In genomic region chr14:103308717-103309616, GRCh38 we compare ENCODE assay signal across 19 cellular contexts. TPM values are rescaled to one million over a fixed set of nuclear protein-coding genes. Genes with fewer than 3 reads are reported as not detected.
DNase-seq lines count a peak whose midpoint lies in the region; ATAC-seq, FAIRE-seq and TF ChIP-seq lines count a peak whose summit lies in the region.
"Had no signal": no experiment of that assay in that cellular context is flagged by ENCODE, and none has a peak within 500 bp of the region (broad histone marks: within the 10 kb centered on the region; RNA-seq: fewer than 3 reads in every experiment).

No MANE protein-coding gene starts in this region.

- H2AFZ ChIP-seq in K562 (ENCODE audit: low read depth, low read length) (peak overlapping the region; percentile 68), neuronal stem cell (ENCODE audit: low read length) (no peak overlapping the region), mesenchymal stem cell (ENCODE audit: low read depth, low read length) (no peak overlapping the region), hepatocyte (no peak overlapping the region)

- in situ Hi-C loops in K562 (cut with MboI), result no loop called here

- WGBS in K562 (ENCODE audit: insufficient coverage, low coverage, missing lambda C conversion rate), result 1% methylated on average over 7 of the region's 10 CpGs
- WGBS in neuronal stem cell (ENCODE audit: extremely low coverage in 2 of 2, insufficient read length in 2 of 2, insufficient replicate concordance in 1 of 2), 2 donors, result no CpG with 5 or more reads among the region's 10 CpGs
- WGBS in mesenchymal stem cell, result 91% methylated on average over 10 of the region's 10 CpGs
- WGBS in hepatocyte (ENCODE audit: low lambda C conversion rate, missing lambda C conversion rate), result 83% methylated on average over 10 of the region's 10 CpGs

- peak overlapping the region in 1 of 2 experiments; percentile 82; a peak in 2 of 4 replicates for H3K9ac ChIP-seq in K562 (ENCODE audit: insufficient read depth in 1 of 2, low read depth in 2 of 2, low read length in 2 of 2)
- H3K9ac ChIP-seq in neuronal stem cell (ENCODE audit: low read depth, low read length, poor library complexity), result no peak overlapping the region
- no peak overlapping the region for H3K9ac ChIP-seq in mesenchymal stem cell (ENCODE audit: low read length)

- H3K4me1 ChIP-seq in K562 (replicated peaks in 1 of 2; ENCODE audit: control insufficient read depth in 2 of 2, insufficient read depth in 2 of 2, low read length in 2 of 2), result peaks cover 14 to 32% of the 10 kb centered on the region in 2 experiments
- no peaks in the 10 kb centered on the region for H3K4me1 ChIP-seq in neuronal stem cell (ENCODE audit: control insufficient read depth in 2 of 2, insufficient read depth in 1 of 2, low read depth in 1 of 2, low read length in 2 of 2)
- H3K4me1 ChIP-seq in mesenchymal stem cell (ENCODE audit: control insufficient read depth, insufficient read depth, low read depth, low read length), result no peaks in the 10 kb centered on the region
- H3K4me1 ChIP-seq in hepatocyte (ENCODE audit: insufficient read depth), result no peaks in the 10 kb centered on the region
- H3K4me1 ChIP-seq: HAP-1 had no signal

- no peaks in the 10 kb centered on the region for H3K9me3 ChIP-seq in K562 (replicated peaks; ENCODE audit: control insufficient read depth, insufficient read depth, low read depth, low read length)
- no peaks in the 10 kb centered on the region for H3K9me3 ChIP-seq in neuronal stem cell (replicated peaks in 1 of 2; ENCODE audit: control insufficient read depth in 2 of 2, insufficient read depth in 1 of 2, low read depth in 1 of 2, low read length in 2 of 2)
- no peaks in the 10 kb centered on the region for H3K9me3 ChIP-seq in mesenchymal stem cell (ENCODE audit: control insufficient read depth, low read length)
- no peaks in the 10 kb centered on the region for H3K9me3 ChIP-seq in hepatocyte (ENCODE audit: low read depth)
- H3K9me3 ChIP-seq: HAP-1 had no signal

- peak; percentile 22 for DNase-seq in Right ventricle myocardium inferior (ENCODE audit: missing footprints)
- DNase-seq in left cardiac atrium, result no peak
- peak; percentile 80 to 89 (median 82) for DNase-seq in K562 (ENCODE audit: extremely low read depth in 1 of 4, low spot score in 3 of 4)
- DNase-seq in neuronal stem cell (ENCODE audit: low spot score), result no peak
- DNase-seq in mesenchymal stem cell, result no peak
- no peak for DNase-seq in hepatocyte (ENCODE audit: low spot score)
- DNase-seq: 8988T; ACHN; C1 segment of cervical spinal cord; CD4-positive, alpha-beta T cell; DND-41; GF-D8; GOT3; HFFc6 had no signal

- H3K4me3 ChIP-seq in K562, result no peak overlapping the region
- no peak overlapping the region for H3K4me3 ChIP-seq in neuronal stem cell (ENCODE audit: low read length in 2 of 2)
- no peak overlapping the region for H3K4me3 ChIP-seq in mesenchymal stem cell (ENCODE audit: insufficient read depth in 1 of 2, low read depth in 1 of 2, low read length in 2 of 2)
- no peak overlapping the region for H3K4me3 ChIP-seq in hepatocyte
- H3K4me3 ChIP-seq: HAP-1 had no signal

- POLR2A ChIA-PET in K562 (lab: Yijun Ruan, JAX), result interaction anchor here (0.8 to 1.3 kb wide), 3 partner anchors 11 to 37 kb away, joined by 3 to 4 read pairs (median 3); no protein-coding TSS in a partner anchor

- H2AK5ac ChIP-seq in neuronal stem cell (ENCODE audit: low read depth, low read length), result peak overlapping the region; percentile 58
- no peak overlapping the region for H2AK5ac ChIP-seq in mesenchymal stem cell (ENCODE audit: low read length, severe bottlenecking)

- H4K8ac ChIP-seq in neuronal stem cell (ENCODE audit: low read depth, low read length) (no peak overlapping the region), mesenchymal stem cell (ENCODE audit: low read length) (no peak overlapping the region)

- H3K18ac ChIP-seq in neuronal stem cell (ENCODE audit: low read length), result peak overlapping the region; percentile 32
- no peak overlapping the region for H3K18ac ChIP-seq in mesenchymal stem cell (ENCODE audit: low read depth in 1 of 2, low read length in 2 of 2)

- no peak overlapping the region for H3K23ac ChIP-seq in neuronal stem cell (ENCODE audit: low read depth, low read length, poor library complexity)
- H3K23ac ChIP-seq in mesenchymal stem cell (ENCODE audit: low read length in 2 of 2), result no peak overlapping the region

- TF ChIP-seq RAD21 in K562 (CRISPR knock-in tag; conservative IDR thresholded peaks at IDR 0.05 in 1 of 2, IDR thresholded peaks at IDR 0.05 in 1 of 2), result no peak

- H3K36me3 ChIP-seq in K562 (ENCODE audit: control insufficient read depth, insufficient read depth, low read length), result no peaks in the 10 kb centered on the region
- H3K36me3 ChIP-seq in neuronal stem cell (replicated peaks in 1 of 2; ENCODE audit: control insufficient read depth in 2 of 2, insufficient read depth in 2 of 2, low read length in 2 of 2), result no peaks in the 10 kb centered on the region
- H3K36me3 ChIP-seq in mesenchymal stem cell (ENCODE audit: control insufficient read depth in 1 of 2, insufficient read depth in 2 of 2, low read depth in 1 of 2, low read length in 2 of 2), result no peaks in the 10 kb centered on the region
- no peaks in the 10 kb centered on the region for H3K36me3 ChIP-seq in hepatocyte (replicated peaks; ENCODE audit: insufficient read depth, low read depth)
- H3K36me3 ChIP-seq: HAP-1 had no signal

- ATAC-seq in Right ventricle myocardium inferior (no peak), left cardiac atrium (no peak), K562 (peak; percentile 87), GM21390 (IDR thresholded peaks at IDR 0.05; ENCODE audit: unreplicated experiment) (no peak), GM21529 (IDR thresholded peaks at IDR 0.05; ENCODE audit: unreplicated experiment) (no peak)
- ATAC-seq: HepG2 had no signal

- no peak overlapping the region for H2BK120ac ChIP-seq in neuronal stem cell (ENCODE audit: low read depth, low read length)
- H2BK120ac ChIP-seq in mesenchymal stem cell (ENCODE audit: low read depth, low read length), result no peak overlapping the region

- H3K4ac ChIP-seq in neuronal stem cell (ENCODE audit: low read length), result no peak overlapping the region
- no peak overlapping the region for H3K4ac ChIP-seq in mesenchymal stem cell (ENCODE audit: low read depth in 1 of 2, low read length in 2 of 2)

- H3K27me3 ChIP-seq in K562 (ENCODE audit: control insufficient read depth in 2 of 2, insufficient read depth in 2 of 2, low read length in 2 of 2) (no peaks in the 10 kb centered on the region), neuronal stem cell (ENCODE audit: control insufficient read depth in 3 of 3, insufficient read depth in 3 of 3, low read depth in 1 of 3, low read length in 3 of 3) (peaks cover 0 to 10% (median 0%) of the 10 kb centered on the region in 3 experiments), mesenchymal stem cell (ENCODE audit: control insufficient read depth in 1 of 2, insufficient read depth in 1 of 2, low read length in 2 of 2) (peaks cover 0 to 23% of the 10 kb centered on the region in 2 experiments), hepatocyte (no peaks in the 10 kb centered on the region)

- H3K27ac ChIP-seq in K562 (ENCODE audit: extremely low read depth, low read depth, low read length) (peak overlapping the region; percentile 58), neuronal stem cell (replicated peaks; ENCODE audit: low read length) (no peak overlapping the region), mesenchymal stem cell (ENCODE audit: low read length, poor library complexity, severe bottlenecking) (no peak overlapping the region), hepatocyte (no peak overlapping the region)

- H2BK12ac ChIP-seq in neuronal stem cell (ENCODE audit: low read length) (peak overlapping the region; percentile 82), mesenchymal stem cell (ENCODE audit: low read length in 2 of 2) (no peak overlapping the region)

- TF ChIP-seq EP300 in K562 (IDR thresholded peaks at IDR 0.05; ENCODE audit: low read length), result peak; percentile 66; the same call in 1 of the 2 replicates

- no peak for TF ChIP-seq POLR2A in K562 (conservative IDR thresholded peaks at IDR 0.05)

- CTCF ChIA-PET in K562 (lab: Yijun Ruan, JAX; ENCODE audit: low intra/inter-chr PET ratio), result no interaction called here

- H3K4me2 ChIP-seq in K562 (ENCODE audit: insufficient read depth, low read length), result peak overlapping the region; percentile 64
- H3K4me2 ChIP-seq in neuronal stem cell (ENCODE audit: insufficient read depth, low read length, poor library complexity, severe bottlenecking), result no peak overlapping the region
- H3K4me2 ChIP-seq in mesenchymal stem cell (ENCODE audit: low read length, poor library complexity, severe bottlenecking), result no peak overlapping the region
- H3K4me2 ChIP-seq in hepatocyte, result no peak overlapping the region

- no peaks in the 10 kb centered on the region for H3K9me2 ChIP-seq in hepatocyte (replicated peaks; ENCODE audit: insufficient read depth)

- H2BK15ac ChIP-seq in neuronal stem cell (ENCODE audit: low read length) (no peak overlapping the region), mesenchymal stem cell (ENCODE audit: low read depth, poor library complexity, severe bottlenecking) (no peak overlapping the region)

- no TSS peak for BruUV-seq in K562 (replicated peaks; lab: Mats Ljungman, UMichigan)

- no peaks in the 10 kb centered on the region for H3K79me1 ChIP-seq in neuronal stem cell (ENCODE audit: low read depth, low read length)
- H3K79me1 ChIP-seq in mesenchymal stem cell (replicated peaks; ENCODE audit: low read length, poor library complexity, severe bottlenecking), result no peaks in the 10 kb centered on the region

- H2BK5ac ChIP-seq in neuronal stem cell (ENCODE audit: low read length) (no peak overlapping the region), mesenchymal stem cell (ENCODE audit: low read depth, low read length, poor library complexity, severe bottlenecking) (no peak overlapping the region)

- H3K14ac ChIP-seq in neuronal stem cell (ENCODE audit: low read length) (peak overlapping the region; percentile 17), mesenchymal stem cell (ENCODE audit: low read length in 2 of 2) (no peak overlapping the region)

- no peaks in the 10 kb centered on the region for H3K9me1 ChIP-seq in K562 (ENCODE audit: control insufficient read depth, insufficient read depth, low read length)

- no peaks in the 10 kb centered on the region for H3K79me2 ChIP-seq in K562 (ENCODE audit: control insufficient read depth, insufficient read depth, low read length)
- no peaks in the 10 kb centered on the region for H3K79me2 ChIP-seq in hepatocyte

- TF ChIP-seq CTCF in K562 (IDR thresholded peaks at IDR 0.05 in 2 of 3, conservative IDR thresholded peaks at IDR 0.05 in 1 of 3; ENCODE audit: insufficient read depth in 2 of 3, low read depth in 1 of 3, low read length in 3 of 3) (no peak), hepatocyte (IDR thresholded peaks at IDR 0.05; ENCODE audit: poor library complexity) (no peak)

- H4K20me1 ChIP-seq in K562 (replicated peaks; ENCODE audit: control insufficient read depth, insufficient read depth, low read length) (no peaks in the 10 kb centered on the region), hepatocyte (ENCODE audit: insufficient read depth, poor library complexity, severe bottlenecking) (no peaks in the 10 kb centered on the region)

- FAIRE-seq in K562 (lab: Jason Lieb, UNC), result peak; percentile 90
- FAIRE-seq: HepG2, HTR-8/SVneo had no signal

- intact Hi-C loops in Right ventricle myocardium inferior (cut with DNase I) (no loop called here), left cardiac atrium (cut with DNase I) (no loop called here), K562 (cut with micrococcal nuclease) (no loop called here)

- H4K91ac ChIP-seq in neuronal stem cell (ENCODE audit: low read depth, low read length, poor library complexity) (no peak overlapping the region), mesenchymal stem cell (ENCODE audit: low read length) (no peak overlapping the region)

RNA-seq across cellular contexts. Expression of gene EIF5, which starts 25.1 kb away (rescaled TPM):
- total RNA-seq in Right ventricle myocardium inferior, result 252 TPM
- 100 to 1,000 TPM; 246 to 287 TPM for total RNA-seq in left cardiac atrium
- total RNA-seq in K562 (2011; cell fraction: chromatin; rRNA removed; ENCODE audit: low replicate concordance), result 338 and 574 TPM in 2 replicates
- 188 and 198 TPM in 2 replicates for total RNA-seq in K562 (2011; cell fraction: nucleolus; rRNA removed)
- total RNA-seq in K562 (2011; cell fraction: nucleoplasm; rRNA removed), result 241 and 245 TPM in 2 replicates
- 118 and 174 TPM in 2 replicates for total RNA-seq in K562 (2014; rRNA removed)
- 197 and 205 TPM in 2 replicates for total RNA-seq in K562 (2014; rRNA removed; fragmentation: Illumina TruSeq; extraction: Trizol)
- total RNA-seq in K562 (2015; rRNA removed; fragmentation: Illumina TruSeq; extraction: Trizol), result 176 and 190 TPM in 2 replicates
- 278 and 314 TPM in 2 replicates for total RNA-seq in K562 (2021)
- polyA plus RNA-seq in K562 (2011; rRNA removed), result 347 and 442 TPM in 2 replicates
- polyA plus RNA-seq in K562 (2011; cell fraction: cytosol; rRNA removed), result 171 and 226 TPM in 2 replicates
- 223 and 263 TPM in 2 replicates for polyA plus RNA-seq in K562 (2011; cell fraction: nucleus; rRNA removed)
- 203 and 316 TPM in 2 replicates for polyA plus RNA-seq in K562 (2012)
- 192 and 286 TPM in 2 replicates for polyA plus RNA-seq in K562 (2014; fragmentation: Illumina TruSeq; extraction: Trizol)
- polyA plus RNA-seq in K562 (2014; fragmentation: Nextera tagmentation; extraction: Ambion mirVana), result 100 to 1,000 TPM in 1 of 2 experiments, 10 to 100 TPM in 1; 92.7 to 126 TPM
- 134 and 152 TPM in 2 replicates for polyA plus RNA-seq in K562 (2014; rRNA removed)
- polyA minus RNA-seq in K562 (2011; rRNA and poly(A)+ RNA removed), result 449 and 508 TPM in 2 replicates
- polyA minus RNA-seq in K562 (2011; cell fraction: cytosol; rRNA and poly(A)+ RNA removed), result 113 and 158 TPM in 2 replicates
- 117 and 192 TPM in 2 replicates for polyA minus RNA-seq in K562 (2011; cell fraction: nucleus; rRNA and poly(A)+ RNA removed)
- 304 TPM for polyA plus RNA-seq in neuronal stem cell (2013, experiment 1 of 2)
- polyA plus RNA-seq in neuronal stem cell (2013, experiment 2 of 2), result 312 TPM
- 243 TPM for polyA plus RNA-seq in mesenchymal stem cell (2013, experiment 1 of 2)
- 253 TPM for polyA plus RNA-seq in mesenchymal stem cell (2013, experiment 2 of 2)
- total RNA-seq in hepatocyte, result 151 and 161 TPM in 2 replicates
- 331 and 355 TPM in 2 replicates for polyA plus RNA-seq in hepatocyte

Comparison
In these comparisons a context has a peak if more than half of its experiments do, and no peak if none do; other contexts are left out.
1. DNase-seq: peak in Right ventricle myocardium inferior (single experiment) and K562 (4 of 4); none in left cardiac atrium (single experiment), neuronal stem cell (single experiment), mesenchymal stem cell (single experiment) and hepatocyte (single experiment).